Comparison of ENCODE assay signal across 14 cellular contexts in genomic region chr9:105957830-105958229, GRCh38.
DNase-seq lines count a peak whose midpoint lies in the region; ATAC-seq lines count a peak whose summit lies in the region.
"Had no signal": no experiment of that assay in that cellular context is flagged by ENCODE, and none has a peak within 500 bp of the region (broad histone marks: within the 10 kb centered on the region; RNA-seq: fewer than 3 reads in every experiment).

No MANE protein-coding gene starts in this region.

- ATAC-seq in GM18519 (IDR thresholded peaks at IDR 0.05; ENCODE audit: low FRiP score, unreplicated experiment) (peak; percentile 48), HG03354 (IDR thresholded peaks at IDR 0.05; ENCODE audit: poor library complexity, severe bottlenecking, unreplicated experiment) (peak; percentile 50)
- ATAC-seq: activated T-cell treated with anti-CD3 and anti-CD28 coated beads, Interleukin-2, amount 50 U/mL, for 72 hours had no signal

- peak; percentile 4 for DNase-seq in RKO (ENCODE audit: low spot score)
- peak; percentile 21 for DNase-seq in kidney glomerular epithelial cell (lab: John Stamatoyannopoulos, UW)
- no peak for DNase-seq in epidermal melanocyte (ENCODE audit: insufficient read length, low spot score)
- DNase-seq in AML-193 (lab: John Stamatoyannopoulos, UW) = no peak
- no peak for DNase-seq in HPDE6-E6E7 (ENCODE audit: extremely low spot score)
- DNase-seq in NCI-H1092 treated with DMSO at 0.1 percent for 48 hours (lab: John Stamatoyannopoulos, UW) = no peak
- DNase-seq: activated T-cell treated with anti-CD3 and anti-CD28 coated beads, Interleukin-2, amount 50 U/mL, for 72 hours; NCI-H1930; NCI-H526 treated with DMSO at 0.1 percent for 48 hours; occipital lobe; sigmoid colon; stimulated activated CD8-positive, alpha-beta memory T cell treated with anti-CD3 and anti-CD28 coated beads, Interleukin-4, amount 100 ng/mL, for 48 hours had no signal

Comparison
In these comparisons a context has a peak if more than half of its experiments do, and no peak if none do; other contexts are left out.
1. DNase-seq: peak in RKO (single experiment) and kidney glomerular epithelial cell (single experiment); none in epidermal melanocyte (single experiment), AML-193 (0 of 2), HPDE6-E6E7 (single experiment) and NCI-H1092 treated with DMSO at 0.1 percent for 48 hours (single experiment).